In the genomic region with DNA sequence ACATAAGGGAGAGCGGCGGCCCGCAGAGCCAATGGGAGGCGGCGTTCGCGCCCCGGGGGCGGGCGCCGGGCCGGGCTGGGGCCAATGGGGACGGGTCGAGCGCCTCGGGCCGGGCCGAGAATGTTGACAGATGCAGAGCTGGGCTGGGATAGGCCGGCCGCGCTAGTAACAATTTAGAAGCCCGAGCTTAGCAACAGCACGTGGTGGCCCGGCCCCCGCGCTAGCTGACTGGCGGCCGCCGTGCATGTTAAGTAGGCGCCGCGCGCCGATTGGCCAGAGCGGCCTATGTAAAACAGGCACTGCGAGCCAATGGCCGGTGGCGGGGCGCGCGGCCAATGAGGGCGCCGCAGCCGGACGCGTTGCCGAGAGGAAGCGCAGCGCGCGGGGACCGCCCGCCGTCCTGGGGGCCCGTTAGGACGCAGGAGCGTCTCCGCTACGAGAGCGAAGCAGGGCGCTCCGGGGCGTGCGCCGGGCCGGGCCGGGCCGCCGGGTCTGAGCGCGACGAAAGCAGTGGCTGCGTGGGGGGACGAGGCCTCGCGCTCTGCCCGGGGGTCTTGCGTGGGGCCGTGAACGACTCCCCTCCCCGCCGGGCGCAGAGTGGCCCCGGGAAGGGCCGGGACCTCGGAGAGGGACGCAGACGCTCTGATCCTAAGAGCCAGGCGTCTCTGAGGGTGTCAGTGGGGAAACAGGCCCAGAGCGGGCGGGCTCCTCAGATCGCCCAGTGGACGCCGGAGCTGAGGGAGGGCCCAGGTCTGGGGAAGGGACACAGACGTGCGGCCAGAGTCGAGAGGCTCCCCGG, we compare ENCODE assay signal across 1 cellular context.
TF ChIP-seq lines count a peak whose summit lies in the region.

No MANE protein-coding gene starts in this region.

TF ChIP-seq in HepG2, 621 proteins besides CTCF, POLR2A, EP300 and RAD21 (continues in another document):
- TF ChIP-seq YY1 (IDR thresholded peaks at IDR 0.05; ENCODE audit: insufficient read depth, insufficient replicate concordance, low read depth, low read length) (peak; percentile 48), ZNF326 (CRISPR knock-in tag; IDR thresholded peaks at IDR 0.05; ENCODE audit: borderline replicate concordance) (no peak), RXRA (CRISPR knock-in tag; IDR thresholded peaks at IDR 0.05) (0 out of 2 replicates have a peak, but pooled peaks have one; percentile 59), GABPB1 (CRISPR knock-in tag; IDR thresholded peaks at IDR 0.05) (peak; percentile 83), KDM2A (CRISPR knock-in tag; IDR thresholded peaks at IDR 0.05; ENCODE audit: borderline replicate concordance, low read depth) (0 out of 2 replicates have a peak, but pooled peaks have one; percentile 42), ETV5 (CRISPR knock-in tag; IDR thresholded peaks at IDR 0.05; ENCODE audit: borderline replicate concordance) (peak; percentile 34), KDM5B (CRISPR knock-in tag; IDR thresholded peaks at IDR 0.05; ENCODE audit: borderline replicate concordance) (peak; percentile 93), ZFYVE20 (CRISPR knock-in tag; IDR thresholded peaks at IDR 0.05; ENCODE audit: borderline replicate concordance, low read depth) (peak; percentile 74; the same call in 1 of the 2 replicates), KLF6 (CRISPR knock-in tag; IDR thresholded peaks at IDR 0.05) (0 out of 2 replicates have a peak, but pooled peaks have one; percentile 48), ZNF501 (CRISPR knock-in tag; IDR thresholded peaks at IDR 0.05) (peak; percentile 91), IKZF4 (CRISPR knock-in tag; IDR thresholded peaks at IDR 0.05; ENCODE audit: borderline replicate concordance, low read depth, not compliant biosample characterization) (peak; percentile 59), ZNF891 (CRISPR knock-in tag; IDR thresholded peaks at IDR 0.05) (peak; percentile 52; the same call in 1 of the 2 replicates), ISX (CRISPR knock-in tag; conservative IDR thresholded peaks at IDR 0.05) (peak; percentile 83; the same call in 1 of the 2 replicates), YEATS4 (CRISPR knock-in tag; IDR thresholded peaks at IDR 0.05; ENCODE audit: borderline replicate concordance) (peak; percentile 88), ELF3 (CRISPR knock-in tag; IDR thresholded peaks at IDR 0.05) (peak; percentile 48; the same call in 1 of the 2 replicates), ZNF724P (CRISPR knock-in tag; IDR thresholded peaks at IDR 0.05; ENCODE audit: borderline replicate concordance) (peak; percentile 49; the same call in 1 of the 2 replicates), ZFP36L1 (CRISPR knock-in tag; IDR thresholded peaks at IDR 0.05) (peak; percentile 54; the same call in 1 of the 2 replicates), HOXA3 (CRISPR knock-in tag; IDR thresholded peaks at IDR 0.05) (peak; percentile 67), ARID2 (CRISPR knock-in tag; IDR thresholded peaks at IDR 0.05; ENCODE audit: borderline replicate concordance) (peak; percentile 47; the same call in 1 of the 2 replicates), HMG20B (CRISPR knock-in tag; conservative IDR thresholded peaks at IDR 0.05) (no peak), ZNF430 (CRISPR knock-in tag; IDR thresholded peaks at IDR 0.05) (peak; percentile 46; the same call in 1 of the 2 replicates), BORCS8-MEF2B (CRISPR knock-in tag; IDR thresholded peaks at IDR 0.05) (peak; percentile 80), ZNF33A (CRISPR knock-in tag; IDR thresholded peaks at IDR 0.05; ENCODE audit: borderline replicate concordance) (no peak), ATF7-NPFF (CRISPR knock-in tag; IDR thresholded peaks at IDR 0.05; ENCODE audit: low read depth) (peak; percentile 93), ZNF652 (CRISPR knock-in tag; IDR thresholded peaks at IDR 0.05; ENCODE audit: borderline replicate concordance, low read depth) (no peak), SOX6 (IDR thresholded peaks at IDR 0.05) (no peak), SOX6 (CRISPR knock-in tag; IDR thresholded peaks at IDR 0.05) (peak; percentile 38; the same call in 1 of the 2 replicates), ZNF143 (CRISPR knock-in tag; IDR thresholded peaks at IDR 0.05) (peak; percentile 33; the same call in 1 of the 2 replicates)
- TF ChIP-seq, protein P1, sequence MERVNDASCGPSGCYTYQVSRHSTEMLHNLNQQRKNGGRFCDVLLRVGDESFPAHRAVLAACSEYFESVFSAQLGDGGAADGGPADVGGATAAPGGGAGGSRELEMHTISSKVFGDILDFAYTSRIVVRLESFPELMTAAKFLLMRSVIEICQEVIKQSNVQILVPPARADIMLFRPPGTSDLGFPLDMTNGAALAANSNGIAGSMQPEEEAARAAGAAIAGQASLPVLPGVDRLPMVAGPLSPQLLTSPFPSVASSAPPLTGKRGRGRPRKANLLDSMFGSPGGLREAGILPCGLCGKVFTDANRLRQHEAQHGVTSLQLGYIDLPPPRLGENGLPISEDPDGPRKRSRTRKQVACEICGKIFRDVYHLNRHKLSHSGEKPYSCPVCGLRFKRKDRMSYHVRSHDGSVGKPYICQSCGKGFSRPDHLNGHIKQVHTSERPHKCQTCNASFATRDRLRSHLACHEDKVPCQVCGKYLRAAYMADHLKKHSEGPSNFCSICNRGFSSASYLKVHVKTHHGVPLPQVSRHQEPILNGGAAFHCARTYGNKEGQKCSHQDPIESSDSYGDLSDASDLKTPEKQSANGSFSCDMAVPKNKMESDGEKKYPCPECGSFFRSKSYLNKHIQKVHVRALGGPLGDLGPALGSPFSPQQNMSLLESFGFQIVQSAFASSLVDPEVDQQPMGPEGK (CRISPR knock-in tag; IDR thresholded peaks at IDR 0.05) = peak; percentile 81
- TF ChIP-seq, protein P2, sequence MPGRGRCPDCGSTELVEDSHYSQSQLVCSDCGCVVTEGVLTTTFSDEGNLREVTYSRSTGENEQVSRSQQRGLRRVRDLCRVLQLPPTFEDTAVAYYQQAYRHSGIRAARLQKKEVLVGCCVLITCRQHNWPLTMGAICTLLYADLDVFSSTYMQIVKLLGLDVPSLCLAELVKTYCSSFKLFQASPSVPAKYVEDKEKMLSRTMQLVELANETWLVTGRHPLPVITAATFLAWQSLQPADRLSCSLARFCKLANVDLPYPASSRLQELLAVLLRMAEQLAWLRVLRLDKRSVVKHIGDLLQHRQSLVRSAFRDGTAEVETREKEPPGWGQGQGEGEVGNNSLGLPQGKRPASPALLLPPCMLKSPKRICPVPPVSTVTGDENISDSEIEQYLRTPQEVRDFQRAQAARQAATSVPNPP (CRISPR knock-in tag; IDR thresholded peaks at IDR 0.05) = peak; percentile 65
- TF ChIP-seq, protein P3, sequence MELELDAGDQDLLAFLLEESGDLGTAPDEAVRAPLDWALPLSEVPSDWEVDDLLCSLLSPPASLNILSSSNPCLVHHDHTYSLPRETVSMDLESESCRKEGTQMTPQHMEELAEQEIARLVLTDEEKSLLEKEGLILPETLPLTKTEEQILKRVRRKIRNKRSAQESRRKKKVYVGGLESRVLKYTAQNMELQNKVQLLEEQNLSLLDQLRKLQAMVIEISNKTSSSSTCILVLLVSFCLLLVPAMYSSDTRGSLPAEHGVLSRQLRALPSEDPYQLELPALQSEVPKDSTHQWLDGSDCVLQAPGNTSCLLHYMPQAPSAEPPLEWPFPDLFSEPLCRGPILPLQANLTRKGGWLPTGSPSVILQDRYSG (CRISPR knock-in tag; IDR thresholded peaks at IDR 0.05) = 0 out of 2 replicates have a peak, but pooled peaks have one; percentile 23
- TF ChIP-seq, protein P4, sequence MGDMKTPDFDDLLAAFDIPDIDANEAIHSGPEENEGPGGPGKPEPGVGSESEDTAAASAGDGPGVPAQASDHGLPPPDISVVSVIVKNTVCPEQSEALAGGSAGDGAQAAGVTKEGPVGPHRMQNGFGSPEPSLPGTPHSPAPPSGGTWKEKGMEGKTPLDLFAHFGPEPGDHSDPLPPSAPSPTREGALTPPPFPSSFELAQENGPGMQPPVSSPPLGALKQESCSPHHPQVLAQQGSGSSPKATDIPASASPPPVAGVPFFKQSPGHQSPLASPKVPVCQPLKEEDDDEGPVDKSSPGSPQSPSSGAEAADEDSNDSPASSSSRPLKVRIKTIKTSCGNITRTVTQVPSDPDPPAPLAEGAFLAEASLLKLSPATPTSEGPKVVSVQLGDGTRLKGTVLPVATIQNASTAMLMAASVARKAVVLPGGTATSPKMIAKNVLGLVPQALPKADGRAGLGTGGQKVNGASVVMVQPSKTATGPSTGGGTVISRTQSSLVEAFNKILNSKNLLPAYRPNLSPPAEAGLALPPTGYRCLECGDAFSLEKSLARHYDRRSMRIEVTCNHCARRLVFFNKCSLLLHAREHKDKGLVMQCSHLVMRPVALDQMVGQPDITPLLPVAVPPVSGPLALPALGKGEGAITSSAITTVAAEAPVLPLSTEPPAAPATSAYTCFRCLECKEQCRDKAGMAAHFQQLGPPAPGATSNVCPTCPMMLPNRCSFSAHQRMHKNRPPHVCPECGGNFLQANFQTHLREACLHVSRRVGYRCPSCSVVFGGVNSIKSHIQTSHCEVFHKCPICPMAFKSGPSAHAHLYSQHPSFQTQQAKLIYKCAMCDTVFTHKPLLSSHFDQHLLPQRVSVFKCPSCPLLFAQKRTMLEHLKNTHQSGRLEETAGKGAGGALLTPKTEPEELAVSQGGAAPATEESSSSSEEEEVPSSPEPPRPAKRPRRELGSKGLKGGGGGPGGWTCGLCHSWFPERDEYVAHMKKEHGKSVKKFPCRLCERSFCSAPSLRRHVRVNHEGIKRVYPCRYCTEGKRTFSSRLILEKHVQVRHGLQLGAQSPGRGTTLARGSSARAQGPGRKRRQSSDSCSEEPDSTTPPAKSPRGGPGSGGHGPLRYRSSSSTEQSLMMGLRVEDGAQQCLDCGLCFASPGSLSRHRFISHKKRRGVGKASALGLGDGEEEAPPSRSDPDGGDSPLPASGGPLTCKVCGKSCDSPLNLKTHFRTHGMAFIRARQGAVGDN (CRISPR knock-in tag; IDR thresholded peaks at IDR 0.05) = peak; percentile 95
- TF ChIP-seq, protein P5, sequence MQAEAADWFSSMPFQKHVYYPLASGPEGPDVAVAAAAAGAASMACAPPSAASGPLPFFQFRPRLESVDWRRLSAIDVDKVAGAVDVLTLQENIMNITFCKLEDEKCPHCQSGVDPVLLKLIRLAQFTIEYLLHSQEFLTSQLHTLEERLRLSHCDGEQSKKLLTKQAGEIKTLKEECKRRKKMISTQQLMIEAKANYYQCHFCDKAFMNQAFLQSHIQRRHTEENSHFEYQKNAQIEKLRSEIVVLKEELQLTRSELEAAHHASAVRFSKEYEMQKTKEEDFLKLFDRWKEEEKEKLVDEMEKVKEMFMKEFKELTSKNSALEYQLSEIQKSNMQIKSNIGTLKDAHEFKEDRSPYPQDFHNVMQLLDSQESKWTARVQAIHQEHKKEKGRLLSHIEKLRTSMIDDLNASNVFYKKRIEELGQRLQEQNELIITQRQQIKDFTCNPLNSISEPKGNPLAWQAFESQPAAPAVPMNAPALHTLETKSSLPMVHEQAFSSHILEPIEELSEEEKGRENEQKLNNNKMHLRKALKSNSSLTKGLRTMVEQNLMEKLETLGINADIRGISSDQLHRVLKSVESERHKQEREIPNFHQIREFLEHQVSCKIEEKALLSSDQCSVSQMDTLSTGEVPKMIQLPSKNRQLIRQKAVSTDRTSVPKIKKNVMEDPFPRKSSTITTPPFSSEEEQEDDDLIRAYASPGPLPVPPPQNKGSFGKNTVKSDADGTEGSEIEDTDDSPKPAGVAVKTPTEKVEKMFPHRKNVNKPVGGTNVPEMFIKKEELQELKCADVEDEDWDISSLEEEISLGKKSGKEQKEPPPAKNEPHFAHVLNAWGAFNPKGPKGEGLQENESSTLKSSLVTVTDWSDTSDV (CRISPR knock-in tag; IDR thresholded peaks at IDR 0.05) = peak; percentile 59; the same call in 1 of the 2 replicates
- TF ChIP-seq, protein P6, sequence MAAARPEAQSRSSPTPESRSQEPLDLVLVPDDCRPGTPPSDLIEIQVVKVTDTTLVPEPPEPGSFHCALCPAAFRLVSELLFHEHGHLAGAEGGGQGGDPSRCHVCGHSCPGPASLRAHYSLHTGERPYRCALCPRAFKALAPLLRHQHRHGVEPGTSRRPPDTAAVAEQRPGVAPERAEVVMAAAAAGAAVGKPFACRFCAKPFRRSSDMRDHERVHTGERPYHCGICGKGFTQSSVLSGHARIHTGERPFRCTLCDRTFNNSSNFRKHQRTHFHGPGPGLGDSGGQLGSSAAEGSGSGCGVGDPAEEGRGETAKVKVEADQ (CRISPR knock-in tag; IDR thresholded peaks at IDR 0.05; ENCODE audit: borderline replicate concordance) = 0 out of 2 replicates have a peak, but pooled peaks have one; percentile 46
- TF ChIP-seq, protein P7, sequence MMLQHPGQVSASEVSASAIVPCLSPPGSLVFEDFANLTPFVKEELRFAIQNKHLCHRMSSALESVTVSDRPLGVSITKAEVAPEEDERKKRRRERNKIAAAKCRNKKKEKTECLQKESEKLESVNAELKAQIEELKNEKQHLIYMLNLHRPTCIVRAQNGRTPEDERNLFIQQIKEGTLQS (CRISPR knock-in tag; IDR thresholded peaks at IDR 0.05) = peak; percentile 40; the same call in 1 of the 2 replicates
- TF ChIP-seq, protein P8, sequence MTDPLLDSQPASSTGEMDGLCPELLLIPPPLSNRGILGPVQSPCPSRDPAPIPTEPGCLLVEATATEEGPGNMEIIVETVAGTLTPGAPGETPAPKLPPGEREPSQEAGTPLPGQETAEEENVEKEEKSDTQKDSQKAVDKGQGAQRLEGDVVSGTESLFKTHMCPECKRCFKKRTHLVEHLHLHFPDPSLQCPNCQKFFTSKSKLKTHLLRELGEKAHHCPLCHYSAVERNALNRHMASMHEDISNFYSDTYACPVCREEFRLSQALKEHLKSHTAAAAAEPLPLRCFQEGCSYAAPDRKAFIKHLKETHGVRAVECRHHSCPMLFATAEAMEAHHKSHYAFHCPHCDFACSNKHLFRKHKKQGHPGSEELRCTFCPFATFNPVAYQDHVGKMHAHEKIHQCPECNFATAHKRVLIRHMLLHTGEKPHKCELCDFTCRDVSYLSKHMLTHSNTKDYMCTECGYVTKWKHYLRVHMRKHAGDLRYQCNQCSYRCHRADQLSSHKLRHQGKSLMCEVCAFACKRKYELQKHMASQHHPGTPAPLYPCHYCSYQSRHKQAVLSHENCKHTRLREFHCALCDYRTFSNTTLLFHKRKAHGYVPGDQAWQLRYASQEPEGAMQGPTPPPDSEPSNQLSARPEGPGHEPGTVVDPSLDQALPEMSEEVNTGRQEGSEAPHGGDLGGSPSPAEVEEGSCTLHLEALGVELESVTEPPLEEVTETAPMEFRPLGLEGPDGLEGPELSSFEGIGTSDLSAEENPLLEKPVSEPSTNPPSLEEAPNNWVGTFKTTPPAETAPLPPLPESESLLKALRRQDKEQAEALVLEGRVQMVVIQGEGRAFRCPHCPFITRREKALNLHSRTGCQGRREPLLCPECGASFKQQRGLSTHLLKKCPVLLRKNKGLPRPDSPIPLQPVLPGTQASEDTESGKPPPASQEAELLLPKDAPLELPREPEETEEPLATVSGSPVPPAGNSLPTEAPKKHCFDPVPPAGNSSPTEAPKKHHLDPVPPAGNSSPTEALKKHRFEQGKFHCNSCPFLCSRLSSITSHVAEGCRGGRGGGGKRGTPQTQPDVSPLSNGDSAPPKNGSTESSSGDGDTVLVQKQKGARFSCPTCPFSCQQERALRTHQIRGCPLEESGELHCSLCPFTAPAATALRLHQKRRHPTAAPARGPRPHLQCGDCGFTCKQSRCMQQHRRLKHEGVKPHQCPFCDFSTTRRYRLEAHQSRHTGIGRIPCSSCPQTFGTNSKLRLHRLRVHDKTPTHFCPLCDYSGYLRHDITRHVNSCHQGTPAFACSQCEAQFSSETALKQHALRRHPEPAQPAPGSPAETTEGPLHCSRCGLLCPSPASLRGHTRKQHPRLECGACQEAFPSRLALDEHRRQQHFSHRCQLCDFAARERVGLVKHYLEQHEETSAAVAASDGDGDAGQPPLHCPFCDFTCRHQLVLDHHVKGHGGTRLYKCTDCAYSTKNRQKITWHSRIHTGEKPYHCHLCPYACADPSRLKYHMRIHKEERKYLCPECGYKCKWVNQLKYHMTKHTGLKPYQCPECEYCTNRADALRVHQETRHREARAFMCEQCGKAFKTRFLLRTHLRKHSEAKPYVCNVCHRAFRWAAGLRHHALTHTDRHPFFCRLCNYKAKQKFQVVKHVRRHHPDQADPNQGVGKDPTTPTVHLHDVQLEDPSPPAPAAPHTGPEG (CRISPR knock-in tag; IDR thresholded peaks at IDR 0.05) = peak; percentile 96
